ENCODE assay signal across 19 cellular contexts in genomic region chr10:1594372-1595241, GRCh38.
DNase-seq lines count a peak whose midpoint lies in the region; ATAC-seq and TF ChIP-seq lines count a peak whose summit lies in the region.
"Had no signal": no experiment of that assay in that cellular context is flagged by ENCODE, and none has a peak within 500 bp of the region (broad histone marks: within the 10 kb centered on the region; RNA-seq: fewer than 3 reads in every experiment).

No MANE protein-coding gene starts in this region.

- no peak overlapping the region for H2AFZ ChIP-seq in smooth muscle cell (ENCODE audit: low read depth)

- H3K4me3 ChIP-seq in upper lobe of left lung: no peak overlapping the region
- no peak overlapping the region for H3K4me3 ChIP-seq in smooth muscle cell
- H3K4me3 ChIP-seq: SJCRH30 had no signal

- H3F3A ChIP-seq in smooth muscle cell (ENCODE audit: low read depth): no peaks in the 10 kb centered on the region

- no peaks in the 10 kb centered on the region for H3K9me3 ChIP-seq in upper lobe of left lung
- no peaks in the 10 kb centered on the region for H3K9me3 ChIP-seq in smooth muscle cell (replicated peaks; ENCODE audit: low read depth)
- H3K9me3 ChIP-seq: SJCRH30 had no signal

- DNase-seq in NCI-H1436 (lab: John Stamatoyannopoulos, UW): peak; percentile 17
- DNase-seq in NCI-H1436 treated with DMSO at 0.1 percent for 48 hours (lab: John Stamatoyannopoulos, UW): no peak
- DNase-seq in NCI-H2171 (lab: John Stamatoyannopoulos, UW): peak; percentile 40
- DNase-seq in islet precursor cell: peak; percentile 45
- no peak for DNase-seq in upper lobe of left lung
- DNase-seq in smooth muscle cell (lab: John Stamatoyannopoulos, UW; ENCODE audit: unreplicated experiment): no peak
- DNase-seq: CD4-positive, CD25-positive, alpha-beta regulatory T cell; DMS53; HCEC 1CT; KBM-7; MV-4-11; NCI-H2029 treated with DMSO at 0.1 percent for 48 hours; NCI-H446; NCI-H82; PC-3; SJCRH30 had no signal

- TF ChIP-seq EP300 in upper lobe of left lung (IDR thresholded peaks at IDR 0.05): no peak

- no peaks in the 10 kb centered on the region for H4K20me1 ChIP-seq in smooth muscle cell (ENCODE audit: low read depth)

- H3K4me2 ChIP-seq in smooth muscle cell: no peak overlapping the region

- no peak overlapping the region for H3K9ac ChIP-seq in smooth muscle cell (ENCODE audit: low read depth)

- H3K27me3 ChIP-seq in upper lobe of left lung: no peaks in the 10 kb centered on the region
- H3K27me3 ChIP-seq in smooth muscle cell (ENCODE audit: low read depth): no peaks in the 10 kb centered on the region
- H3K27me3 ChIP-seq: SJCRH30 had no signal

- H3K36me3 ChIP-seq in upper lobe of left lung (no peaks in the 10 kb centered on the region), smooth muscle cell (ENCODE audit: low read depth) (no peaks in the 10 kb centered on the region)
- H3K36me3 ChIP-seq: SJCRH30 had no signal

- 70% methylated on average over 14 to 20 of the region's 20 CpGs for WGBS in upper lobe of left lung, 2 donors
- 54% methylated on average over 20 of the region's 20 CpGs for WGBS in smooth muscle cell (ENCODE audit: low lambda C conversion rate)

- H3K4me1 ChIP-seq in upper lobe of left lung (no peaks in the 10 kb centered on the region), smooth muscle cell (ENCODE audit: low read depth) (no peaks in the 10 kb centered on the region)
- H3K4me1 ChIP-seq: SJCRH30 had no signal

- TF ChIP-seq CTCF in upper lobe of left lung (IDR thresholded peaks at IDR 0.05) (no peak), smooth muscle cell (IDR thresholded peaks at IDR 0.05; ENCODE audit: borderline replicate concordance, insufficient read depth, poor library complexity, severe bottlenecking) (no peak)

- no peaks in the 10 kb centered on the region for H3K79me2 ChIP-seq in smooth muscle cell (ENCODE audit: low read depth)

- H3K27ac ChIP-seq in upper lobe of left lung (no peak overlapping the region), smooth muscle cell (ENCODE audit: low read depth) (no peak overlapping the region)
- H3K27ac ChIP-seq: 22Rv1, SJCRH30 had no signal

- no peak for TF ChIP-seq POLR2A in upper lobe of left lung (IDR thresholded peaks at IDR 0.05)

- ATAC-seq in upper lobe of left lung (ENCODE audit: low FRiP score in 2 of 2) (peak; percentile 21), HG03095 (IDR thresholded peaks at IDR 0.05; ENCODE audit: unreplicated experiment) (no peak), GM19328 (IDR thresholded peaks at IDR 0.05; ENCODE audit: unreplicated experiment) (no peak)
- ATAC-seq: PC-3 had no signal

Comparison
In these comparisons a context has a peak if more than half of its experiments do, and no peak if none do; other contexts are left out.
1. DNase-seq: peak in NCI-H1436 (single experiment), NCI-H2171 (single experiment) and islet precursor cell (single experiment); none in NCI-H1436 treated with DMSO at 0.1 percent for 48 hours (single experiment), upper lobe of left lung (0 of 2) and smooth muscle cell (single experiment).
2. ATAC-seq: peak in upper lobe of left lung (2 of 2); none in HG03095 (single experiment) and GM19328 (single experiment).